In genomic region chr6:87828044-87828443, GRCh38 we compare ENCODE assay signal across 16 cellular contexts.
"Had no signal": no experiment of that assay in that cellular context is flagged by ENCODE, and none has a peak within 500 bp of the region (broad histone marks: within the 10 kb centered on the region; RNA-seq: fewer than 3 reads in every experiment).

No MANE protein-coding gene starts in this region.

- H3K4me1 ChIP-seq: parathyroid adenoma had no signal

- ATAC-seq: activated CD8-positive, alpha-beta T cell treated with anti-CD3 and anti-CD28 coated beads for 36 hours; activated T-cell treated with anti-CD3 and anti-CD28 coated beads, Interleukin-2, amount 50 U/mL, for 72 hours; esophagus mucosa; left lung; mucosa of descending colon; naive thymus-derived CD4-positive, alpha-beta T cell; stimulated activated effector memory CD8-positive, alpha-beta T cell treated with anti-CD3 and anti-CD28 coated beads, Interleukin-12 subunit alpha, Interleukin-12 subunit beta, amount 100 ng/mL, for 72 hours had no signal

- H3K4me3 Mint-ChIP-seq: activated CD8-positive, alpha-beta T cell treated with anti-CD3 and anti-CD28 coated beads for 36 hours; activated naive CD8-positive, alpha-beta T cell; activated T-cell treated with anti-CD3 and anti-CD28 coated beads, Interleukin-2, amount 50 U/mL, for 72 hours; naive thymus-derived CD4-positive, alpha-beta T cell; stimulated activated effector memory CD8-positive, alpha-beta T cell treated with anti-CD3 and anti-CD28 coated beads, Interleukin-12 subunit alpha, Interleukin-12 subunit beta, amount 100 ng/mL, for 72 hours had no signal

- H3K27ac ChIP-seq: left lung, neutrophil, parathyroid adenoma had no signal

- H3K4me3 ChIP-seq: left lung, mucosa of descending colon had no signal

- H2AFZ ChIP-seq: parathyroid adenoma had no signal

- H3K9me3 Mint-ChIP-seq: activated CD8-positive, alpha-beta T cell treated with anti-CD3 and anti-CD28 coated beads for 36 hours; activated T-cell treated with anti-CD3 and anti-CD28 coated beads, Interleukin-2, amount 50 U/mL, for 72 hours; stimulated activated effector memory CD8-positive, alpha-beta T cell treated with anti-CD3 and anti-CD28 coated beads, Interleukin-12 subunit alpha, Interleukin-12 subunit beta, amount 100 ng/mL, for 72 hours had no signal

- H3K36me3 ChIP-seq: left lung, neutrophil had no signal

- H3K79me2 ChIP-seq: parathyroid adenoma had no signal

- DNase-seq: activated CD4-positive, alpha-beta T cell treated with anti-CD3 and anti-CD28 coated beads for 48 hours; activated CD8-positive, alpha-beta memory T cell treated with anti-CD3 and anti-CD28 coated beads, Interleukin-2, amount 50 U/mL, for 4 hours; activated CD8-positive, alpha-beta T cell treated with anti-CD3 and anti-CD28 coated beads for 36 hours; activated gamma-delta T cell; activated T-cell treated with anti-CD3 and anti-CD28 coated beads, Interleukin-2, amount 50 U/mL, for 72 hours; amniotic stem cell; hypothalamus; kidney; left lung; mucosa of descending colon; naive thymus-derived CD4-positive, alpha-beta T cell had no signal

- H3K27ac Mint-ChIP-seq: activated CD8-positive, alpha-beta T cell treated with anti-CD3 and anti-CD28 coated beads for 36 hours; activated naive CD8-positive, alpha-beta T cell; activated T-cell treated with anti-CD3 and anti-CD28 coated beads, Interleukin-2, amount 50 U/mL, for 72 hours; naive thymus-derived CD4-positive, alpha-beta T cell; stimulated activated effector memory CD8-positive, alpha-beta T cell treated with anti-CD3 and anti-CD28 coated beads, Interleukin-12 subunit alpha, Interleukin-12 subunit beta, amount 100 ng/mL, for 72 hours had no signal

- H3K36me3 Mint-ChIP-seq: activated naive CD8-positive, alpha-beta T cell; naive thymus-derived CD4-positive, alpha-beta T cell; stimulated activated effector memory CD8-positive, alpha-beta T cell treated with anti-CD3 and anti-CD28 coated beads, Interleukin-12 subunit alpha, Interleukin-12 subunit beta, amount 100 ng/mL, for 72 hours had no signal

- H3K9ac ChIP-seq: parathyroid adenoma had no signal

- H3K9me3 ChIP-seq: left lung, mucosa of descending colon, neutrophil had no signal

- H3K27me3 ChIP-seq: left lung, neutrophil had no signal
